ENCODE assay signal across 8 cellular contexts in the genomic region with DNA sequence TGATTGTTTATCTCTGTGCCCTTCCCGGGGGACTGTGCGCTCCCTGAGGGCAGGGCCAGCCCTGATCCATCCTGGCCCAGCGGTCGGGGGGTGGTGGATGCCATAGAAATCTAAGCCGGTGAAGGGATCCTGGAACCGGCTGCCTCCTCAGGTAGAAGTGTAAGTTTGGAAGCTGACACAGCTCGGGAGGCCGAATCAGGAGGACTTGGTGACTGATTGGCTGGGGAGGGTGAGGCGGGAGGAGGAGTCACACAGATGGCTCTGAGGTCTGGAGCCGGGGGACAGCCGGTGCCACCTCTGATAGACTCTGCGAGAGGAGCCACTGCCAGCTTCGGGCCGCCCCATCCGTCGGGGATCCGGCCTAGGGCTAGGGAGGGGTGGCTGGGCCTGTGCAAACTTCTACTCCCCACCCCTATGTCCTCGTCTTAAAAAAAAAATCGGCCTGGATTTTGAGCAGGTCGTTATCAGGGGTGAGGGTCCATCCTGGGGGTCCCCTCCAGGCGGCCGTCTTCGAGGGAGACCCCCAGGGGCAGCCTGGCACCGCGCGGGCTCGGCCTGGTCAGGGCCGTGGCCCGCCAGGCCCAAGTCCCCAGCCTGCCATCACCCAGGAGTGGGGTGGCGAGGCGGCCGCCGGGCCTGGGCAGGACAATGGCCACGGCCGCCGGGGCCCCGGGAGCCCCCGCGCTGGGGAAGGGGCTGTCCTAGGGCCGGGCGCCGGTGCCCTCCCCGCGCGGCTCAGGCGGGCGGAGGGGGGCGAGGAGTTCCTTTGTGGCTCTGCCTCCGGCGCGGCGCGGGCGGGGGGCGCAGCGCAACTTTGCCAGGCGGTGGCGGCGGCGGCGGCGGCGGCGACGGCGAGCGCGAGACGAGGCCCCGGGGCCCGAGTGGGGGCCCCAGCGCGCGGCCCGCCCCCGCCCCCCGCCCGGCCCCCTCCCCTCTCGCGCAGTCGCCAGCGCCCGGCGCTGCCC. TPM values are rescaled to one million over a fixed set of nuclear protein-coding genes. Genes with fewer than 3 reads are reported as not detected.
DNase-seq lines count a peak whose midpoint lies in the region; FAIRE-seq and TF ChIP-seq lines count a peak whose summit lies in the region.

No MANE protein-coding gene starts in this region.

- WGBS in mesodermal cell (ENCODE audit: insufficient coverage in 2 of 2), 2 experiments = 8 to 11% methylated on average over 36 to 55 of the region's 84 CpGs

- POLR2A ChIA-PET in Caco-2 (lab: Charles Lee) = no interaction called here

- no TSS peak for BruUV-seq in Caco-2 (replicated peaks; lab: Mats Ljungman, UMichigan)

- H3K27me3 ChIP-seq in Caco-2 (replicated peaks; ENCODE audit: control insufficient read depth, insufficient read depth, low read length) = no peaks in the 10 kb centered on the region
- H3K27me3 ChIP-seq in HAP-1 (ENCODE audit: low read depth) = no peaks in the 10 kb centered on the region

- peaks cover 10% of the 10 kb centered on the region for H3K36me3 Mint-ChIP-seq in Caco-2 (ENCODE audit: insufficient read depth, unreplicated experiment)

- intact Hi-C loops in Caco-2 (cut with micrococcal nuclease; ENCODE audit: unreplicated experiment) = no loop called here

- peak overlapping the region; percentile 77 for H3K27ac Mint-ChIP-seq in Caco-2 (ENCODE audit: unreplicated experiment)

- H3K27me3 Mint-ChIP-seq in Caco-2 (ENCODE audit: insufficient read depth, unreplicated experiment) = no peaks in the 10 kb centered on the region

- CTCF ChIA-PET in Caco-2 (lab: Charles Lee) = no interaction called here

- peaks cover 4% of the 10 kb centered on the region for H3K9me3 Mint-ChIP-seq in Caco-2 (ENCODE audit: unreplicated experiment)

- in situ Hi-C loops in HAP-1 (cut with MboI; ENCODE audit: low sequenced_read_pairs) = no loop called here

- no peak for TF ChIP-seq CTCF in Caco-2 (IDR thresholded peaks at IDR 0.05; ENCODE audit: insufficient read depth in 1 of 2, low read depth in 1 of 2, low read length in 1 of 2, severe bottlenecking in 1 of 2, unreplicated experiment in 1 of 2)
- TF ChIP-seq CTCF in epithelial cell of esophagus (IDR thresholded peaks at IDR 0.05; ENCODE audit: insufficient read depth, low read depth, low read length, missing control alignments) = no peak
- TF ChIP-seq CTCF in D721Med (IDR thresholded peaks at IDR 0.05; ENCODE audit: insufficient read depth, missing control alignments) = no peak

- H3K4me3 Mint-ChIP-seq in Caco-2 (ENCODE audit: unreplicated experiment) = peak overlapping the region; percentile 79

- FAIRE-seq in D721Med (lab: Jason Lieb, UNC) = no peak

- H3K36me3 ChIP-seq in Caco-2 (ENCODE audit: control insufficient read depth, insufficient read depth, low read length) = no peaks in the 10 kb centered on the region
- no peaks in the 10 kb centered on the region for H3K36me3 ChIP-seq in HAP-1 (replicated peaks)
- peaks cover 22% of the 10 kb centered on the region for H3K36me3 ChIP-seq in mesodermal cell (ENCODE audit: control insufficient read depth, insufficient read depth, low read length)

- peak; percentile 24 to 48 for DNase-seq in Caco-2
- peak; percentile 66 to 76 for DNase-seq in HAP-1 (ENCODE audit: low spot score in 2 of 2)
- peak; percentile 64 to 74 for DNase-seq in NCI-H526 (lab: John Stamatoyannopoulos, UW)
- DNase-seq in activated CD8-positive, alpha-beta memory T cell treated with anti-CD3 and anti-CD28 coated beads, Interleukin-2, amount 50 U/mL, for 48 hours = peak; percentile 72
- DNase-seq in epithelial cell of esophagus (ENCODE audit: low read depth) = peak; percentile 73
- peak; percentile 60 for DNase-seq in stimulated activated CD8-positive, alpha-beta memory T cell treated with anti-CD3 and anti-CD28 coated beads, Interleukin-4, amount 100 ng/mL, for 48 hours
- no peak for DNase-seq in D721Med (ENCODE audit: insufficient read length, low spot score)

- H3K4me3 ChIP-seq in Caco-2 (ENCODE audit: low read depth, low read length) (peak overlapping the region; percentile 19), HAP-1 (peak overlapping the region; percentile 21), epithelial cell of esophagus (ENCODE audit: low read length) (peak overlapping the region; percentile 30), mesodermal cell (ENCODE audit: extremely low read depth, insufficient read depth, low read length, poor library complexity, severe bottlenecking) (peak overlapping the region; percentile 42)

- H3K4me1 ChIP-seq in Caco-2 = peaks cover 23% of the 10 kb centered on the region
- peaks cover 5% of the 10 kb centered on the region; the same call in 1 of the 2 replicates for H3K4me1 ChIP-seq in HAP-1
- peaks cover 17% of the 10 kb centered on the region for H3K4me1 ChIP-seq in mesodermal cell (ENCODE audit: control insufficient read depth, insufficient read depth, low read length, poor library complexity, severe bottlenecking)

- H3K9me3 ChIP-seq in Caco-2 (no peaks in the 10 kb centered on the region), HAP-1 (no peaks in the 10 kb centered on the region), mesodermal cell (ENCODE audit: control insufficient read depth, low read length) (no peaks in the 10 kb centered on the region)

- peaks cover 15% of the 10 kb centered on the region for H3K4me1 Mint-ChIP-seq in Caco-2 (ENCODE audit: low read depth, unreplicated experiment)

- peak overlapping the region; percentile 66 for H3K27ac ChIP-seq in mesodermal cell (ENCODE audit: low read depth, low read length, severe bottlenecking)

RNA-seq across cellular contexts. Expression of a gene that starts 0.7 kb away (rescaled TPM):
- 23.2 and 26.9 TPM in 2 replicates for total RNA-seq in Caco-2 (2022)
- 36.2 TPM for polyA plus RNA-seq in mesodermal cell (2013, experiment 1 of 2)
- 35.9 TPM for polyA plus RNA-seq in mesodermal cell (2013, experiment 2 of 2)
